In the genomic region with DNA sequence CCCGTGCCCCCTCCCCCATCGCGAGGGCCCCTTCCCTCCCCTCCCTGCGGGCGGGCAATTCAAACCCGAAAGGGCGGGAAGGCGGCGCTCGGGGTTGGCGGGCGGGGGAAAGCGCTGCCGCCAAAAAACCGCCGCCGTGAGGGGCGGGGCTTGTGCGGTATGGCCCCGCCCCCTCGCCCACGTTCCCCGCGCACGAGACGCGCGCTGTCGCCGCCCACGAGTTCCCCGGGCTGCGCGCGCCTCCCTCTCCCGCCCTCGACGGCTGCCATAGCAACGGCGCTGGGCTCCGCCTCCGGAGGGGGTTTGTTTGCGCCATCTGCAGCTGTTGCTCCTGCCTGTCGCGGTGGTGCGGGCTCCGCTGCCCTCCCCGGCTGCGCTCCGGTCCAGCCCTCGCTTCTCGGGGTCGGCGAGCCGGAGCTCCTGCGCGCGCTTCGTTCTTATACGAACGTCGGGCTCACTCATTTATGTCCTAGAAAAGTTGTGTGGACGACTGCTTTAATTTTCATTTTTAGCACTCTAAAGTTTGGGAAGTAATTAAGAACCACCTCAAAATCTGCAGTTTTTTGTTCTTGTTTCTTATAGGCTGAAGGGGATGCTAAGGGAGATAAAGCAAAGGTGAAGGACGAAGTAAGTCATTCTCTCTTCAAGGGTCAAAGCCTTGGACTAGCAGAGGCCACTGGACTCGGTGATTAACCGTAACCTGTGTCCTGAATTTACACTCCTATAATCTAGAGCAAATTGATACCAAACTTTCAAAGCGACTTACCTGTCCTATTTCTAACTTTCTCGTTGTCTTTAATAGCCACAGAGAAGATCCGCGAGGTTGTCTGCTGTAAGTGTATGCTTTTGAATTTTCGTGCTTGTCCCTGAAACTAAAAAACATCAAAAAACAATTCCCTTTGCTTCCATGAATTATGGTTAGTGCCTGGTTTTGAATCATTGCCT, we compare ENCODE assay signal across 8 cellular contexts. TPM values are rescaled to one million over a fixed set of nuclear protein-coding genes. Genes with fewer than 3 reads are reported as not detected.
DNase-seq lines count a peak whose midpoint lies in the region; ATAC-seq and TF ChIP-seq lines count a peak whose summit lies in the region.

No MANE protein-coding gene starts in this region.

- POLR2A ChIA-PET in activated CD4-positive, alpha-beta memory T cell treated with anti-CD3 and anti-CD28 coated beads, Interleukin-2, amount 10 ng/mL, durations not matched to agents 7 days and 5 days (lab: Charles Lee): interaction anchor here (0.7 to 4.7 kb wide), 22 partner anchors 9 to 426 kb away, joined by 3 to 51 read pairs (median 6); partner anchors contain the start of genes ARID1A, DHDDS, GPN2 and PIGV

- H3K9me3 ChIP-seq in right lobe of liver: no peaks in the 10 kb centered on the region

- H3K36me3 Mint-ChIP-seq in activated CD4-positive, alpha-beta memory T cell treated with anti-CD3 and anti-CD28 coated beads, Interleukin-2, amount 10 ng/mL, durations not matched to agents 7 days and 5 days (ENCODE audit: low read depth): peaks cover 59% of the 10 kb centered on the region

- no peak for TF ChIP-seq POLR2A in right lobe of liver (IDR thresholded peaks at IDR 0.05)

- intact Hi-C loops in right lobe of liver (cut with DNase I): no loop called here

- H3K27ac ChIP-seq in C4-2B (peak overlapping the region; percentile 100), right lobe of liver (peak overlapping the region; percentile 99 to 100 (median 100))

- no peaks in the 10 kb centered on the region for H3K9me3 Mint-ChIP-seq in activated CD4-positive, alpha-beta memory T cell treated with anti-CD3 and anti-CD28 coated beads, Interleukin-2, amount 10 ng/mL, durations not matched to agents 7 days and 5 days

- ATAC-seq in GM19452 (IDR thresholded peaks at IDR 0.05; ENCODE audit: unreplicated experiment) (peak; percentile 68), HG03571 (IDR thresholded peaks at IDR 0.05; ENCODE audit: unreplicated experiment) (peak; percentile 72), right lobe of liver (peak; percentile 84 to 91 (median 88))

- DNase-seq in NCI-H82 treated with DMSO at 0.1 percent for 48 hours (lab: John Stamatoyannopoulos, UW; ENCODE audit: unreplicated experiment) (peak; percentile 86), dermis microvascular lymphatic vessel endothelial cell (ENCODE audit: low read depth in 2 of 2) (peak; percentile 87 to 95), right lobe of liver (peak; percentile 98 to 99 (median 98))
- DNase-seq in activated CD4-positive, alpha-beta memory T cell treated with anti-CD3 and anti-CD28 coated beads, Interleukin-2, amount 10 ng/mL, durations not matched to agents 7 days and 5 days: peak; percentile 97
- DNase-seq in stimulated activated CD4-positive, alpha-beta T cell treated with anti-CD3 and anti-CD28 coated beads, Interleukin-2, amount 100 ng/mL, for 48 hours: peak; percentile 91 to 94

- TF ChIP-seq CTCF in C4-2B (conservative IDR thresholded peaks at IDR 0.05) (no peak), right lobe of liver (IDR thresholded peaks at IDR 0.05) (no peak)

- H3K4me3 Mint-ChIP-seq in activated CD4-positive, alpha-beta memory T cell treated with anti-CD3 and anti-CD28 coated beads, Interleukin-2, amount 10 ng/mL, durations not matched to agents 7 days and 5 days: peak overlapping the region; percentile 90

- no peaks in the 10 kb centered on the region for H3K27me3 ChIP-seq in right lobe of liver

- peak overlapping the region; percentile 66 for H3K27ac Mint-ChIP-seq in activated CD4-positive, alpha-beta memory T cell treated with anti-CD3 and anti-CD28 coated beads, Interleukin-2, amount 10 ng/mL, durations not matched to agents 7 days and 5 days

- H3K4me1 ChIP-seq in right lobe of liver: peaks cover 0 to 34% (median 4%) of the 10 kb centered on the region in 4 donors

- peaks cover 0 to 35% (median under 1%) of the 10 kb centered on the region in 4 donors for H3K36me3 ChIP-seq in right lobe of liver

- peak overlapping the region; percentile 87 to 99 (median 98) for H3K4me3 ChIP-seq in right lobe of liver

- peaks cover 52% of the 10 kb centered on the region for H3K4me1 Mint-ChIP-seq in activated CD4-positive, alpha-beta memory T cell treated with anti-CD3 and anti-CD28 coated beads, Interleukin-2, amount 10 ng/mL, durations not matched to agents 7 days and 5 days

- no peaks in the 10 kb centered on the region for H3K27me3 Mint-ChIP-seq in activated CD4-positive, alpha-beta memory T cell treated with anti-CD3 and anti-CD28 coated beads, Interleukin-2, amount 10 ng/mL, durations not matched to agents 7 days and 5 days

- CTCF ChIA-PET in activated CD4-positive, alpha-beta memory T cell treated with anti-CD3 and anti-CD28 coated beads, Interleukin-2, amount 10 ng/mL, durations not matched to agents 7 days and 5 days (lab: Charles Lee): interaction anchor here (2.5 kb wide), 1 partner anchor 27 kb away, joined by 10 read pairs; no protein-coding TSS in a partner anchor

- WGBS in right lobe of liver (ENCODE audit: insufficient coverage, low coverage, low lambda C conversion rate, missing lambda C conversion rate): 6% methylated on average over 24 of the region's 71 CpGs

RNA-seq across cellular contexts. Expression of gene HMGN2, which starts 0.9 kb away (rescaled TPM):
- 100 to 1,000 TPM; 853 to 877 TPM for total RNA-seq in activated CD4-positive, alpha-beta memory T cell treated with anti-CD3 and anti-CD28 coated beads, Interleukin-2, amount 10 ng/mL, durations not matched to agents 7 days and 5 days
- total RNA-seq in dermis microvascular lymphatic vessel endothelial cell: 130 and 209 TPM in 2 replicates
- total RNA-seq in right lobe of liver: 10 to 100 TPM; 64.1 to 99.6 (median 83.6) TPM

RNA-seq across cellular contexts. Expression of gene DHDDS, which starts 41.1 kb away (rescaled TPM):
- total RNA-seq in activated CD4-positive, alpha-beta memory T cell treated with anti-CD3 and anti-CD28 coated beads, Interleukin-2, amount 10 ng/mL, durations not matched to agents 7 days and 5 days: 10 to 100 TPM; 49.7 to 52.3 TPM
- 21.2 and 27.4 TPM in 2 replicates for total RNA-seq in dermis microvascular lymphatic vessel endothelial cell
- 10 to 100 TPM; 20.0 to 48.6 (median 24.9) TPM for total RNA-seq in right lobe of liver

RNA-seq across cellular contexts. Expression of gene RPS6KA1, which starts 56.4 kb away (rescaled TPM):
- total RNA-seq in activated CD4-positive, alpha-beta memory T cell treated with anti-CD3 and anti-CD28 coated beads, Interleukin-2, amount 10 ng/mL, durations not matched to agents 7 days and 5 days: 100 to 1,000 TPM; 170 to 175 TPM
- total RNA-seq in dermis microvascular lymphatic vessel endothelial cell (12.4 and 15.9 TPM in 2 replicates), right lobe of liver (10 to 100 TPM in 4 of 6 experiments, 1 to 10 TPM in 2; 6.2 to 42.6 (median 20.9) TPM)

Comparison
In these comparisons a context has a peak if more than half of its experiments do, and no peak if none do; other contexts are left out.
1. Peak in every context shown above with its lines: DNase-seq, ATAC-seq, H3K4me3 ChIP-seq and H3K27ac ChIP-seq.